11 cellular contexts compared by ENCODE assay signal in genomic region chr10:74047871-74048270, GRCh38. TPM values are rescaled to one million over a fixed set of nuclear protein-coding genes. Genes with fewer than 3 reads are reported as not detected.
A peak's percentile ranks its signal among the peaks of the same experiment; 100 is the strongest.
DNase-seq lines count a peak whose midpoint lies in the region; ATAC-seq and FAIRE-seq lines count a peak whose summit lies in the region.
"Had no signal": no experiment of that assay in that cellular context is flagged by ENCODE, and none has a peak within 500 bp of the region (broad histone marks: within the 10 kb centered on the region; RNA-seq: fewer than 3 reads in every experiment).

No MANE protein-coding gene starts in this region.

- no peak overlapping the region for H2AFZ ChIP-seq in ACC112 (ENCODE audit: low read length, unreplicated experiment)

- peaks cover 60% of the 10 kb centered on the region for H3K79me2 ChIP-seq in ACC112 (ENCODE audit: control insufficient read depth, insufficient read depth, low read length, unreplicated experiment)

- no peak for FAIRE-seq in HTR-8/SVneo (lab: Jason Lieb, UNC)

- peaks cover 21% of the 10 kb centered on the region for H3K36me3 ChIP-seq in ACC112 (ENCODE audit: insufficient read depth, low read length)

- no peaks in the 10 kb centered on the region for H3K27me3 ChIP-seq in ACC112 (ENCODE audit: insufficient read depth, low read length)

- peak; percentile 53 for DNase-seq in HTR-8/SVneo (ENCODE audit: insufficient read length, low spot score)
- DNase-seq in SKM-1 treated with dmso at 0.1 percent for 144 hours (lab: John Stamatoyannopoulos, UW; ENCODE audit: unreplicated experiment): peak; percentile 53
- no peak for DNase-seq in left lobe of liver (ENCODE audit: low spot score)
- DNase-seq in ACHN: no peak
- DNase-seq in activated CD8-positive, alpha-beta memory T cell treated with anti-CD3 and anti-CD28 coated beads for 24 hours: no peak
- DNase-seq in ureter (ENCODE audit: low spot score): no peak
- no peak for DNase-seq in GM19238 (ENCODE audit: insufficient read length, low spot score)
- DNase-seq: naive B cell, NCI-H1417 treated with DMSO at 0.1 percent for 48 hours, T1000 had no signal

- H3K4me1 ChIP-seq in ACC112 (ENCODE audit: control insufficient read depth, insufficient read depth, low read length, unreplicated experiment): peaks cover 47% of the 10 kb centered on the region

- peak overlapping the region; percentile 84 for H3K27ac ChIP-seq in ACC112 (ENCODE audit: low read depth, low read length)

- ATAC-seq in left lobe of liver: peak; percentile 61

- in situ Hi-C loops in ACHN (cut with HindIII; ENCODE audit: low pct_ligation_motif_present, low pct_unique_long_range_greater_than_20kb, low sequenced_read_pairs): no loop called here

- peak overlapping the region; percentile 5 for H3K4me3 ChIP-seq in ACC112 (ENCODE audit: low read depth, low read length)

RNA-seq across cellular contexts. Expression of gene VCL, which starts 50.0 kb away (rescaled TPM):
- total RNA-seq in left lobe of liver: 14.5 TPM
- total RNA-seq in ureter: 256 TPM

Comparison
In these comparisons a context has a peak if more than half of its experiments do, and no peak if none do; other contexts are left out.
1. DNase-seq: peak in HTR-8/SVneo (single experiment) and SKM-1 treated with dmso at 0.1 percent for 144 hours (single experiment); none in left lobe of liver (single experiment), ACHN (single experiment), activated CD8-positive, alpha-beta memory T cell treated with anti-CD3 and anti-CD28 coated beads for 24 hours (single experiment), ureter (single experiment) and GM19238 (single experiment).
2. RNA of gene VCL, which starts 50.0 kb away (total RNA-seq): 256 TPM in ureter (single experiment); 14.5 TPM in left lobe of liver (single experiment); every median in the first group is over 10 times any median in the second.